In genomic region chr3:102038477-102039142, GRCh38 we compare ENCODE assay signal across 9 cellular contexts.
DNase-seq lines count a peak whose midpoint lies in the region; ATAC-seq lines count a peak whose summit lies in the region.
"Had no signal": no experiment of that assay in that cellular context is flagged by ENCODE, and none has a peak within 500 bp of the region (broad histone marks: within the 10 kb centered on the region; RNA-seq: fewer than 3 reads in every experiment).

No MANE protein-coding gene starts in this region.

- peaks cover 0 to 5% (median 1%) of the 10 kb centered on the region in 7 donors for H3K9me3 Mint-ChIP-seq in naive B cell
- peaks cover 18% of the 10 kb centered on the region for H3K9me3 Mint-ChIP-seq in activated naive CD8-positive, alpha-beta T cell treated with anti-CD3 and anti-CD28 coated beads, Interleukin-2, amount 50 U/mL, for 24 hours

- H3K27ac Mint-ChIP-seq in naive B cell: peak overlapping the region; percentile 87 to 98 (median 95)
- no peak overlapping the region for H3K27ac Mint-ChIP-seq in activated naive CD8-positive, alpha-beta T cell treated with anti-CD3 and anti-CD28 coated beads, Interleukin-2, amount 50 U/mL, for 24 hours
- H3K27ac Mint-ChIP-seq: activated naive CD8-positive, alpha-beta T cell treated with anti-CD3 and anti-CD28 coated beads, Interleukin-2, amount 10 ng/mL, durations not matched to agents 7 days and 5 days had no signal

- peak; percentile 65 for DNase-seq in naive B cell
- no peak for DNase-seq in activated naive CD8-positive, alpha-beta T cell treated with anti-CD3 and anti-CD28 coated beads, Interleukin-2, amount 50 U/mL, for 24 hours
- no peak for DNase-seq in Right ventricle myocardium superior
- DNase-seq in SW 1271 (lab: John Stamatoyannopoulos, UW): no peak
- DNase-seq in NCI-H1417 (lab: John Stamatoyannopoulos, UW): no peak
- DNase-seq: activated naive CD8-positive, alpha-beta T cell treated with anti-CD3 and anti-CD28 coated beads, Interleukin-2, amount 10 ng/mL, durations not matched to agents 7 days and 5 days had no signal

- H3K4me1 Mint-ChIP-seq in naive B cell: peaks cover 20 to 50% (median 21%) of the 10 kb centered on the region in 3 donors
- peaks cover 17% of the 10 kb centered on the region for H3K4me1 Mint-ChIP-seq in activated naive CD8-positive, alpha-beta T cell treated with anti-CD3 and anti-CD28 coated beads, Interleukin-2, amount 50 U/mL, for 24 hours
- H3K4me1 Mint-ChIP-seq: activated naive CD8-positive, alpha-beta T cell treated with anti-CD3 and anti-CD28 coated beads, Interleukin-2, amount 10 ng/mL, durations not matched to agents 7 days and 5 days had no signal

- H3K27me3 Mint-ChIP-seq in naive B cell: no peaks in the 10 kb centered on the region
- no peaks in the 10 kb centered on the region for H3K27me3 Mint-ChIP-seq in activated naive CD8-positive, alpha-beta T cell treated with anti-CD3 and anti-CD28 coated beads, Interleukin-2, amount 50 U/mL, for 24 hours
- H3K27me3 Mint-ChIP-seq: activated naive CD8-positive, alpha-beta T cell treated with anti-CD3 and anti-CD28 coated beads, Interleukin-2, amount 10 ng/mL, durations not matched to agents 7 days and 5 days had no signal

- peak; percentile 86 for ATAC-seq in GM18870 (IDR thresholded peaks at IDR 0.05; ENCODE audit: unreplicated experiment)
- ATAC-seq in HG02588 (IDR thresholded peaks at IDR 0.05; ENCODE audit: unreplicated experiment): peak; percentile 91
- peak; percentile 76 for ATAC-seq in HG03565 (IDR thresholded peaks at IDR 0.05; ENCODE audit: unreplicated experiment)
- ATAC-seq in naive B cell (ENCODE audit: low read depth in 2 of 2): peak; percentile 84 to 85
- ATAC-seq in activated naive CD8-positive, alpha-beta T cell treated with anti-CD3 and anti-CD28 coated beads, Interleukin-2, amount 50 U/mL, for 24 hours: no peak
- no peak for ATAC-seq in Right ventricle myocardium superior (ENCODE audit: poor library complexity)

- intact Hi-C loops in Right ventricle myocardium superior (cut with DNase I): no loop called here

- no peaks in the 10 kb centered on the region for H3K36me3 Mint-ChIP-seq in naive B cell
- H3K36me3 Mint-ChIP-seq in activated naive CD8-positive, alpha-beta T cell treated with anti-CD3 and anti-CD28 coated beads, Interleukin-2, amount 50 U/mL, for 24 hours (ENCODE audit: low read depth): peaks cover 11% of the 10 kb centered on the region

- H3K4me3 Mint-ChIP-seq in naive B cell: peak overlapping the region; percentile 1 to 85 (median 72)
- no peak overlapping the region for H3K4me3 Mint-ChIP-seq in activated naive CD8-positive, alpha-beta T cell treated with anti-CD3 and anti-CD28 coated beads, Interleukin-2, amount 50 U/mL, for 24 hours
- H3K4me3 Mint-ChIP-seq: activated naive CD8-positive, alpha-beta T cell treated with anti-CD3 and anti-CD28 coated beads, Interleukin-2, amount 10 ng/mL, durations not matched to agents 7 days and 5 days had no signal

Comparison
In these comparisons a context has a peak if more than half of its experiments do, and no peak if none do; other contexts are left out.
1. ATAC-seq: peak in GM18870 (single experiment), HG02588 (single experiment), HG03565 (single experiment) and naive B cell (2 of 2); none in activated naive CD8-positive, alpha-beta T cell treated with anti-CD3 and anti-CD28 coated beads, Interleukin-2, amount 50 U/mL, for 24 hours (single experiment) and Right ventricle myocardium superior (single experiment).